ENCODE assay signal across 7 cellular contexts in genomic region chr7:816751-817671, GRCh38. TPM values are rescaled to one million over a fixed set of nuclear protein-coding genes. Genes with fewer than 3 reads are reported as not detected.
DNase-seq lines count a peak whose midpoint lies in the region; ATAC-seq lines count a peak whose summit lies in the region.

No MANE protein-coding gene starts in this region.

- DNase-seq in NCI-H748 treated with DMSO at 0.1 percent for 48 hours (lab: John Stamatoyannopoulos, UW): peak; percentile 21
- peak; percentile 54 for DNase-seq in activated naive CD4-positive, alpha-beta T cell treated with anti-CD3 and anti-CD28 coated beads, Interleukin-2, amount 10 ng/mL, durations not matched to agents 7 days and 5 days
- DNase-seq in right cardiac atrium: peak in 2 of 3 donors; percentile 48 to 69
- no peak for DNase-seq in SK-N-DZ (ENCODE audit: low spot score)

- H3K4me3 ChIP-seq in right cardiac atrium (ENCODE audit: low read length) (peak overlapping the region; percentile 95), skin epidermis (peak overlapping the region; percentile 42 to 96 (median 80))

- H3K4me1 ChIP-seq in right cardiac atrium (ENCODE audit: control insufficient read depth, insufficient read depth, low read length): peaks cover 9% of the 10 kb centered on the region

- H3K27ac ChIP-seq in right cardiac atrium (ENCODE audit: low read length) (peak overlapping the region; percentile 44), skin epidermis (peak overlapping the region; percentile 43 to 96 (median 87))

- WGBS in right cardiac atrium: under 1% methylated on average over 88 of the region's 88 CpGs

- peak overlapping the region; percentile 87 for H3K27ac Mint-ChIP-seq in activated naive CD4-positive, alpha-beta T cell treated with anti-CD3 and anti-CD28 coated beads, Interleukin-2, amount 10 ng/mL, durations not matched to agents 7 days and 5 days

- peaks cover 64% of the 10 kb centered on the region for H3K4me1 Mint-ChIP-seq in activated naive CD4-positive, alpha-beta T cell treated with anti-CD3 and anti-CD28 coated beads, Interleukin-2, amount 10 ng/mL, durations not matched to agents 7 days and 5 days

- peaks cover 45% of the 10 kb centered on the region for H3K27me3 Mint-ChIP-seq in activated naive CD4-positive, alpha-beta T cell treated with anti-CD3 and anti-CD28 coated beads, Interleukin-2, amount 10 ng/mL, durations not matched to agents 7 days and 5 days

- no peaks in the 10 kb centered on the region for H3K27me3 ChIP-seq in right cardiac atrium (ENCODE audit: control insufficient read depth, insufficient read depth)

- CTCF ChIA-PET in activated naive CD4-positive, alpha-beta T cell treated with anti-CD3 and anti-CD28 coated beads, Interleukin-2, amount 10 ng/mL, durations not matched to agents 7 days and 5 days (lab: Charles Lee): interaction anchor here (1.4 to 3.4 kb wide), 4 partner anchors 14 to 56 kb away, joined by 3 to 22 read pairs (median 7); partner anchors contain the start of gene SUN1

- ATAC-seq in GM18511 (IDR thresholded peaks at IDR 0.05; ENCODE audit: unreplicated experiment) (peak; percentile 9), HG02852 (IDR thresholded peaks at IDR 0.05; ENCODE audit: unreplicated experiment) (peak; percentile 16), right cardiac atrium (no peak)

- peaks cover 12% of the 10 kb centered on the region for H3K36me3 Mint-ChIP-seq in activated naive CD4-positive, alpha-beta T cell treated with anti-CD3 and anti-CD28 coated beads, Interleukin-2, amount 10 ng/mL, durations not matched to agents 7 days and 5 days

- H3K4me3 Mint-ChIP-seq in activated naive CD4-positive, alpha-beta T cell treated with anti-CD3 and anti-CD28 coated beads, Interleukin-2, amount 10 ng/mL, durations not matched to agents 7 days and 5 days: peak overlapping the region; percentile 85

- intact Hi-C loops in right cardiac atrium (cut with DNase I): no loop called here

- H3K9me3 Mint-ChIP-seq in activated naive CD4-positive, alpha-beta T cell treated with anti-CD3 and anti-CD28 coated beads, Interleukin-2, amount 10 ng/mL, durations not matched to agents 7 days and 5 days: no peaks in the 10 kb centered on the region

- H3K9me3 ChIP-seq in right cardiac atrium (ENCODE audit: control insufficient read depth, low read length): no peaks in the 10 kb centered on the region

RNA-seq across cellular contexts. Expression of gene SUN1, which starts 15.3 kb away (rescaled TPM):
- 100 to 1,000 TPM; 139 to 163 (median 147) TPM for total RNA-seq in right cardiac atrium
- 86.9 TPM for polyA plus RNA-seq in right cardiac atrium
- polyA plus RNA-seq in SK-N-DZ (2014; cell fraction: cytosol; rRNA removed): 120 and 153 TPM in 2 replicates
- polyA plus RNA-seq in SK-N-DZ (2014; cell fraction: nucleus; rRNA removed): 448 and 810 TPM in 2 replicates

RNA-seq across cellular contexts. Expression of gene GET4, which starts 59.3 kb away (rescaled TPM):
- 10 to 100 TPM; 20.1 to 23.6 (median 22.2) TPM for total RNA-seq in right cardiac atrium
- polyA plus RNA-seq in right cardiac atrium: 22.2 TPM
- 58.8 and 60.9 TPM in 2 replicates for polyA plus RNA-seq in SK-N-DZ (2014; cell fraction: cytosol; rRNA removed)
- 132 and 195 TPM in 2 replicates for polyA plus RNA-seq in SK-N-DZ (2014; cell fraction: nucleus; rRNA removed)

Comparison
In these comparisons a context has a peak if more than half of its experiments do, and no peak if none do; other contexts are left out.
1. ATAC-seq: peak in GM18511 (single experiment) and HG02852 (single experiment); none in right cardiac atrium (0 of 2).